1 cellular context compared by ENCODE assay signal in the genomic region with DNA sequence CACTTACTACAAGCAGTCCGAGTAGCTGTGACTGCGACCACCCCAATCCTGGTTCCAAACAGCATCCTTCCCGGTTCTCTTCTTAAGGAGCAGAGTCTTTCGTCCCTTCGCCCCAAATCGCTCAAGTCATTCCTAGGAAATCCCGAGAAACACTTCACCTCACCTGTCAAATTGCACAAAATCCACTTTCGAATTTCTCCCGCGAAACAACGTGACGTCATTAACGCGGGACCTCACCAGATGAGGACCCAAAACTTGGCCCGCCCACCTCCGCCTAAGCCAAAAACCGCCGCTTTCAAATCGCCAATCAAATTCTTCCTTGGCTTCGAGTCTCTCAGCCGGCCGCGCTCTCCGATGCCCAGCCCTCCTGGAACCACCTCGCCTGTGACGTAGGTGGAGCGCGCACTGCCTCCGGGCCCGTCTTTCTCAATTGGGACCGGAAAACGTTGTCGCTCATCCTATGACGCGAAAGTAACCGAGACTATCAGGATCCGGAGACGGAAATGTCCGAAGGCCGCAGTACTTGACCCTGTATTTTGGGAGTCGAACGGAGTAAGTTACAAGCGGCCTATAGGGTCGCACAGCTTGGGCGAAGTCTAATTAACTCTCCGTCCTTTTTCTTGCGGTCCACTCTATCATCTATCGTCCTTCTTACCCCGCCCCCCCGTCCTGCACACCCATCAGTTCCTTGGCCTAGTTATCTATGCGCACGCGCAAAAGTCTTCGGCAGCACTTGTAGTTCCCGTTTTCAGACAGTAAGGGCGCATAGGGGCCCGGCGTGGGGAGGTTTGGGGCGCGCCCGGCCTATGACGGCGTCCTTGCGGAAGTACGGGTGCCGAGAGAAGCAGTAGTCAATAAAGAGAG.
TF ChIP-seq lines count a peak whose summit lies in the region.

Gene LARP7, plus strand, starts transcription at position 456 of the 864 bp plus-strand sequence. CDS start 7,527 bp downstream, outside the sequence.
A gene with protein sequence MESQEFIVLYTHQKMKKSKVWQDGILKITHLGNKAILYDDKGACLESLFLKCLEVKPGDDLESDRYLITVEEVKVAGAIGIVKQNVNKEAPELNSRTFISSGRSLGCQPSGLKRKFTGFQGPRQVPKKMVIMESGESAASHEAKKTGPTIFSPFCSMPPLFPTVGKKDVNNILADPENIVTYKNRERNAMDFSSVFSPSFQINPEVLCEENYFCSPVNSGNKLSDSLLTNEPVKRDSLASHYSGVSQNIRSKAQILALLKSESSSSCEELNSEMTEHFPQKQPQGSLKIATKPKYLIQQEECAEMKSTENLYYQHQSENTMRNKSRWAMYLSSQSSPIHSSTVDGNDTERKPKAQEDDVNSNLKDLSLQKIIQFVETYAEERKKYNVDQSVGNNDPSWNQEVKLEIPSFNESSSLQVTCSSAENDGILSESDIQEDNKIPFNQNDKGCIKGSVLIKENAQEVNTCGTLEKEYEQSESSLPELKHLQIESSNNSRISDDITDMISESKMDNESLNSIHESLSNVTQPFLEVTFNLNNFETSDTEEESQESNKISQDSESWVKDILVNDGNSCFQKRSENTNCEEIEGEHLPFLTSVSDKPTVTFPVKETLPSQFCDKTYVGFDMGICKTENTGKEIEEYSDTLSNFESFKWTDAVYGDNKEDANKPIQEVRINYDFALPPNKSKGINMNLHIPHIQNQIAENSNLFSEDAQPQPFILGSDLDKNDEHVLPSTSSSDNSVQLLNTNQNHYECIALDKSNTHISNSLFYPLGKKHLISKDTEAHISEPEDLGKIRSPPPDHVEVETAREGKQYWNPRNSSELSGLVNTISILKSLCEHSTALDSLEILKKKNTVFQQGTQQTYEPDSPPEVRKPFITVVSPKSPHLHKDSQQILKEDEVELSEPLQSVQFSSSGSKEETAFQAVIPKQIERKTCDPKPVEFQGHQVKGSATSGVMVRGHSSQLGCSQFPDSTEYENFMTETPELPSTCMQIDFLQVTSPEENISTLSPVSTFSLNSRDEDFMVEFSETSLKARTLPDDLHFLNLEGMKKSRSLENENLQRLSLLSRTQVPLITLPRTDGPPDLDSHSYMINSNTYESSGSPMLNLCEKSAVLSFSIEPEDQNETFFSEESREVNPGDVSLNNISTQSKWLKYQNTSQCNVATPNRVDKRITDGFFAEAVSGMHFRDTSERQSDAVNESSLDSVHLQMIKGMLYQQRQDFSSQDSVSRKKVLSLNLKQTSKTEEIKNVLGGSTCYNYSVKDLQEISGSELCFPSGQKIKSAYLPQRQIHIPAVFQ (N-terminal part only) (minus strand): TSS at position 222 of the 864 bp plus-strand sequence. CDS start 3,733 bp downstream, outside the sequence.

TF ChIP-seq in HepG2, 621 proteins besides CTCF, POLR2A, EP300 and RAD21 (continued from another document and continues in another):
- TF ChIP-seq TERF1 (CRISPR knock-in tag; IDR thresholded peaks at IDR 0.05) (no peak), ZNF333 (CRISPR knock-in tag; IDR thresholded peaks at IDR 0.05; ENCODE audit: borderline replicate concordance) (no peak), KDM6A (CRISPR knock-in tag; IDR thresholded peaks at IDR 0.05; ENCODE audit: low read depth) (no peak), ATF7 (IDR thresholded peaks at IDR 0.05) (peak; percentile 99), ATF7 (CRISPR knock-in tag; IDR thresholded peaks at IDR 0.05) (peak; percentile 73; the same call in 1 of the 2 replicates), ATF3 (CRISPR knock-in tag; IDR thresholded peaks at IDR 0.05) (no peak), ZNF614 (CRISPR knock-in tag; IDR thresholded peaks at IDR 0.05; ENCODE audit: borderline replicate concordance) (peak; percentile 85; the same call in 1 of the 2 replicates), TEAD2 (CRISPR knock-in tag; IDR thresholded peaks at IDR 0.05) (no peak), ZNF296 (CRISPR knock-in tag; conservative IDR thresholded peaks at IDR 0.05) (no peak), NR2C2 (CRISPR knock-in tag; IDR thresholded peaks at IDR 0.05; ENCODE audit: borderline replicate concordance) (peak; percentile 70), SOX6 (IDR thresholded peaks at IDR 0.05) (no peak), SOX6 (CRISPR knock-in tag; IDR thresholded peaks at IDR 0.05) (peak; percentile 52), GATAD2A (CRISPR knock-in tag; IDR thresholded peaks at IDR 0.05) (peak; percentile 34; the same call in 1 of the 2 replicates), ZNF414 (CRISPR knock-in tag; IDR thresholded peaks at IDR 0.05) (0 out of 2 replicates have a peak, but pooled peaks have one; percentile 25), ZFP36L1 (CRISPR knock-in tag; IDR thresholded peaks at IDR 0.05) (peak; percentile 36; the same call in 1 of the 2 replicates), ZFY (CRISPR knock-in tag; IDR thresholded peaks at IDR 0.05) (peak; percentile 98), ZNF788 (CRISPR knock-in tag; IDR thresholded peaks at IDR 0.05; ENCODE audit: borderline replicate concordance) (peak; percentile 79; the same call in 1 of the 2 replicates), IKZF5 (CRISPR knock-in tag; IDR thresholded peaks at IDR 0.05) (peak; percentile 68; the same call in 1 of the 2 replicates), ZNF121 (CRISPR knock-in tag; IDR thresholded peaks at IDR 0.05) (no peak), AHR (CRISPR knock-in tag; IDR thresholded peaks at IDR 0.05) (no peak), ZNF570 (CRISPR knock-in tag; IDR thresholded peaks at IDR 0.05; ENCODE audit: borderline replicate concordance) (no peak), CEBPZ (IDR thresholded peaks at IDR 0.05; ENCODE audit: low read length) (no peak), MTF2 (CRISPR knock-in tag; IDR thresholded peaks at IDR 0.05; ENCODE audit: borderline replicate concordance) (no peak), RFXANK (CRISPR knock-in tag; IDR thresholded peaks at IDR 0.05) (no peak)
- TF ChIP-seq, protein P1, sequence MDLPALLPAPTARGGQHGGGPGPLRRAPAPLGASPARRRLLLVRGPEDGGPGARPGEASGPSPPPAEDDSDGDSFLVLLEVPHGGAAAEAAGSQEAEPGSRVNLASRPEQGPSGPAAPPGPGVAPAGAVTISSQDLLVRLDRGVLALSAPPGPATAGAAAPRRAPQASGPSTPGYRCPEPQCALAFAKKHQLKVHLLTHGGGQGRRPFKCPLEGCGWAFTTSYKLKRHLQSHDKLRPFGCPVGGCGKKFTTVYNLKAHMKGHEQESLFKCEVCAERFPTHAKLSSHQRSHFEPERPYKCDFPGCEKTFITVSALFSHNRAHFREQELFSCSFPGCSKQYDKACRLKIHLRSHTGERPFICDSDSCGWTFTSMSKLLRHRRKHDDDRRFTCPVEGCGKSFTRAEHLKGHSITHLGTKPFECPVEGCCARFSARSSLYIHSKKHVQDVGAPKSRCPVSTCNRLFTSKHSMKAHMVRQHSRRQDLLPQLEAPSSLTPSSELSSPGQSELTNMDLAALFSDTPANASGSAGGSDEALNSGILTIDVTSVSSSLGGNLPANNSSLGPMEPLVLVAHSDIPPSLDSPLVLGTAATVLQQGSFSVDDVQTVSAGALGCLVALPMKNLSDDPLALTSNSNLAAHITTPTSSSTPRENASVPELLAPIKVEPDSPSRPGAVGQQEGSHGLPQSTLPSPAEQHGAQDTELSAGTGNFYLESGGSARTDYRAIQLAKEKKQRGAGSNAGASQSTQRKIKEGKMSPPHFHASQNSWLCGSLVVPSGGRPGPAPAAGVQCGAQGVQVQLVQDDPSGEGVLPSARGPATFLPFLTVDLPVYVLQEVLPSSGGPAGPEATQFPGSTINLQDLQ (CRISPR knock-in tag; IDR thresholded peaks at IDR 0.05), result no peak
- TF ChIP-seq, protein P2, sequence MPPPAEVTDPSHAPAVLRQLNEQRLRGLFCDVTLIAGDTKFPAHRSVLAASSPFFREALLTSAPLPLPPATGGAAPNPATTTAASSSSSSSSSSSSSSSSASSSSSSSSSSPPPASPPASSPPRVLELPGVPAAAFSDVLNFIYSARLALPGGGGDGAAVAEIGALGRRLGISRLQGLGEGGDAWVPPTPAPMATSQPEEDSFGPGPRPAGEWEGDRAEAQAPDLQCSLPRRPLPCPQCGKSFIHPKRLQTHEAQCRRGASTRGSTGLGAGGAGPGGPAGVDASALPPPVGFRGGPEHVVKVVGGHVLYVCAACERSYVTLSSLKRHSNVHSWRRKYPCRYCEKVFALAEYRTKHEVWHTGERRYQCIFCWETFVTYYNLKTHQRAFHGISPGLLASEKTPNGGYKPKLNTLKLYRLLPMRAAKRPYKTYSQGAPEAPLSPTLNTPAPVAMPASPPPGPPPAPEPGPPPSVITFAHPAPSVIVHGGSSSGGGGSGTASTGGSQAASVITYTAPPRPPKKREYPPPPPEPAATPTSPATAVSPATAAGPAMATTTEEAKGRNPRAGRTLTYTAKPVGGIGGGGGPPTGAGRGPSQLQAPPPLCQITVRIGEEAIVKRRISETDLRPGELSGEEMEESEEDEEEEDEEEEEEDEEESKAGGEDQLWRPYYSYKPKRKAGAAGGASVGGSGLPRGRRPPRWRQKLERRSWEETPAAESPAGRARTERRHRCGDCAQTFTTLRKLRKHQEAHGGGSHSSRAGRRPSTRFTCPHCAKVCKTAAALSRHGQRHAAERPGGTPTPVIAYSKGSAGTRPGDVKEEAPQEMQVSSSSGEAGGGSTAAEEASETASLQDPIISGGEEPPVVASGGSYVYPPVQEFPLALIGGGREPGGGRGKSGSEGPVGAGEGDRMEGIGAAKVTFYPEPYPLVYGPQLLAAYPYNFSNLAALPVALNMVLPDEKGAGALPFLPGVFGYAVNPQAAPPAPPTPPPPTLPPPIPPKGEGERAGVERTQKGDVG (CRISPR knock-in tag; IDR thresholded peaks at IDR 0.05; ENCODE audit: borderline replicate concordance), result 0 out of 2 replicates have a peak, but pooled peaks have one; percentile 35
- TF ChIP-seq, protein P3, sequence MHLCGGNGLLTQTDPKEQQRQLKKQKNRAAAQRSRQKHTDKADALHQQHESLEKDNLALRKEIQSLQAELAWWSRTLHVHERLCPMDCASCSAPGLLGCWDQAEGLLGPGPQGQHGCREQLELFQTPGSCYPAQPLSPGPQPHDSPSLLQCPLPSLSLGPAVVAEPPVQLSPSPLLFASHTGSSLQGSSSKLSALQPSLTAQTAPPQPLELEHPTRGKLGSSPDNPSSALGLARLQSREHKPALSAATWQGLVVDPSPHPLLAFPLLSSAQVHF (CRISPR knock-in tag; IDR thresholded peaks at IDR 0.05), result no peak; the same call in 1 of the 2 replicates
- TF ChIP-seq, protein P4, sequence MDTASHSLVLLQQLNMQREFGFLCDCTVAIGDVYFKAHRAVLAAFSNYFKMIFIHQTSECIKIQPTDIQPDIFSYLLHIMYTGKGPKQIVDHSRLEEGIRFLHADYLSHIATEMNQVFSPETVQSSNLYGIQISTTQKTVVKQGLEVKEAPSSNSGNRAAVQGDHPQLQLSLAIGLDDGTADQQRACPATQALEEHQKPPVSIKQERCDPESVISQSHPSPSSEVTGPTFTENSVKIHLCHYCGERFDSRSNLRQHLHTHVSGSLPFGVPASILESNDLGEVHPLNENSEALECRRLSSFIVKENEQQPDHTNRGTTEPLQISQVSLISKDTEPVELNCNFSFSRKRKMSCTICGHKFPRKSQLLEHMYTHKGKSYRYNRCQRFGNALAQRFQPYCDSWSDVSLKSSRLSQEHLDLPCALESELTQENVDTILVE (CRISPR knock-in tag; IDR thresholded peaks at IDR 0.05), result peak; percentile 78
